ENCODE assay signal across 9 cellular contexts in the genomic region with DNA sequence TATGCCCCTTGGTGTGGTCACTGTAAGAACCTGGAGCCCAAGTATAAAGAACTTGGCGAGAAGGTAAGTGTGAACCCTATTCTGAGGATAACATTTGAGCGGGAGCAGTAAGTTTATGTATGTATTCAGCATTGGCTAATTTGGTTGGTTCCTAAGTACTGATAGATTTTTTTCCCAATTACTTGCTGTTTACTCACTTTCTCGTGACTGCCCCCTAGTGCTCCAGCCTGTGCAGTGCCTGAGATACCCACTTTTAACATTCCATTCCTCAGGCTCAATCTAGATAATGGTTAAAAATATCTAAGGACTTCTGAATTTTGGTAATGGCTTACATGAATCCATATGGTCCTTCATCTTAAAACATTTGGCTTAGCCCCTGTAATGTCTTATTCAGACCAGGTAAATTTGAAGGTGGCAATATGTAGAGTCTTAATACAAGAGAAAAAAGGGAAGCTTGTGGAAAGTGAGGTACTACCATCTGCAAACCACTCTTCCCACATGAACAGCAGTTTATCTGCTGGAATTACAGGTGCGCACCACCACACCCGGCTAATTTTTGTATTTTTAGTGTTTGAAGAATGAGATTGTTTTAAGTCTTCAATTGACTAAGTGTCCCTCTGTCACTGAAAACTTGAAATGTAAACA. TPM values are rescaled to one million over a fixed set of nuclear protein-coding genes. Genes with fewer than 3 reads are reported as not detected.
DNase-seq lines count a peak whose midpoint lies in the region; ATAC-seq, FAIRE-seq and TF ChIP-seq lines count a peak whose summit lies in the region.
"Had no signal": no experiment of that assay in that cellular context is flagged by ENCODE, and none has a peak within 500 bp of the region (broad histone marks: within the 10 kb centered on the region; RNA-seq: fewer than 3 reads in every experiment).

No MANE protein-coding gene starts in this region.

- no peak overlapping the region for H2AFZ ChIP-seq in hepatocyte

- peak; percentile 74 for FAIRE-seq in D721Med (lab: Jason Lieb, UNC)

- no peaks in the 10 kb centered on the region for H3K4me1 ChIP-seq in hepatocyte (ENCODE audit: insufficient read depth)

- peaks cover 6% of the 10 kb centered on the region for H3K79me2 ChIP-seq in hepatocyte

- H3K4me3 ChIP-seq in hepatocyte, result no peak overlapping the region
- H3K4me3 ChIP-seq: skin epidermis had no signal

- H3K4me2 ChIP-seq in hepatocyte, result no peak overlapping the region

- no peaks in the 10 kb centered on the region for H3K9me2 ChIP-seq in hepatocyte (replicated peaks; ENCODE audit: insufficient read depth)

- H3K9me3 ChIP-seq in hepatocyte (ENCODE audit: low read depth), result no peaks in the 10 kb centered on the region

- peak; percentile 56 for TF ChIP-seq RAD21 in Ishikawa (IDR thresholded peaks at IDR 0.05; ENCODE audit: low read depth)

- DNase-seq in D721Med (ENCODE audit: insufficient read length, low spot score) (no peak), SKM-1 (lab: John Stamatoyannopoulos, UW; ENCODE audit: unreplicated experiment) (peak; percentile 68), amniotic epithelial cell (ENCODE audit: low read depth) (peak; percentile 52), hepatocyte (ENCODE audit: low spot score) (peak; percentile 69), NCI-H1092 treated with DMSO at 0.1 percent for 48 hours (lab: John Stamatoyannopoulos, UW) (no peak)
- peak in 2 of 3 donors; percentile 44 to 71 for DNase-seq in stimulated activated CD4-positive, alpha-beta T cell treated with anti-CD3 and anti-CD28 coated beads, Interleukin-12 subunit alpha, Interleukin-12 subunit beta, amount 100 ng/mL, for 48 hours (ENCODE audit: low read depth in 2 of 3, low spot score in 1 of 3)

- no peaks in the 10 kb centered on the region for H3K36me3 ChIP-seq in hepatocyte (replicated peaks; ENCODE audit: insufficient read depth, low read depth)

- 70% methylated on average over 5 of the region's 5 CpGs for WGBS in hepatocyte (ENCODE audit: low lambda C conversion rate, missing lambda C conversion rate)

- H3K27ac ChIP-seq in hepatocyte, result no peak overlapping the region
- H3K27ac ChIP-seq: skin epidermis had no signal

- no peak for TF ChIP-seq EP300 in Ishikawa (IDR thresholded peaks at IDR 0.05; ENCODE audit: borderline replicate concordance)

- H4K20me1 ChIP-seq in hepatocyte (ENCODE audit: insufficient read depth, poor library complexity, severe bottlenecking), result no peaks in the 10 kb centered on the region

- TF ChIP-seq CTCF in D721Med (IDR thresholded peaks at IDR 0.05; ENCODE audit: insufficient read depth, missing control alignments) (peak; percentile 88), hepatocyte (IDR thresholded peaks at IDR 0.05; ENCODE audit: poor library complexity) (peak; percentile 71)

- no peak for ATAC-seq in GM18502 (IDR thresholded peaks at IDR 0.05; ENCODE audit: poor library complexity, unreplicated experiment)

- H3K27me3 ChIP-seq in hepatocyte, result no peaks in the 10 kb centered on the region

TF ChIP-seq in Ishikawa, 13 proteins besides CTCF, POLR2A, EP300 and RAD21:
- no peak for TF ChIP-seq TEAD4 (IDR thresholded peaks at IDR 0.05)
- no peak for TF ChIP-seq MAX (IDR thresholded peaks at IDR 0.05)
- TF ChIP-seq CEBPB (IDR thresholded peaks at IDR 0.05), result no peak
- TF ChIP-seq USF1 (IDR thresholded peaks at IDR 0.05), result no peak
- TF ChIP-seq CREB1 (IDR thresholded peaks at IDR 0.05; ENCODE audit: low read depth), result no peak

RNA-seq across cellular contexts. Expression of gene ELL3, which starts 7.1 kb away (rescaled TPM):
- 5.0 and 7.7 TPM in 2 replicates for total RNA-seq in hepatocyte
- polyA plus RNA-seq in hepatocyte, result 4.5 and 6.4 TPM in 2 replicates

RNA-seq across cellular contexts. Expression of gene SERF2, which starts 22.4 kb away (rescaled TPM):
- 958 and 1,175 TPM in 2 replicates for total RNA-seq in hepatocyte
- polyA plus RNA-seq in hepatocyte, result 2,443 and 2,578 TPM in 2 replicates

RNA-seq across cellular contexts. Expression of gene PDIA3, which starts 23.5 kb away (rescaled TPM):
- 433 and 496 TPM in 2 replicates for total RNA-seq in hepatocyte
- polyA plus RNA-seq in hepatocyte, result 1,326 and 1,358 TPM in 2 replicates

RNA-seq across cellular contexts. Expression of gene SERINC4, which starts 30.3 kb away (rescaled TPM):
- 0.10 and 0.24 TPM in 2 replicates for total RNA-seq in hepatocyte
- not detected in 2 replicates for polyA plus RNA-seq in hepatocyte

RNA-seq across cellular contexts. Expression of gene HYPK, which starts 30.7 kb away (rescaled TPM):
- total RNA-seq in hepatocyte, result 5.8 and 10.4 TPM in 2 replicates
- 12.8 and 19.2 TPM in 2 replicates for polyA plus RNA-seq in hepatocyte

Comparison
In these comparisons a context has a peak if more than half of its experiments do, and no peak if none do; other contexts are left out.
1. DNase-seq: peak in SKM-1 (single experiment), amniotic epithelial cell (single experiment), hepatocyte (single experiment) and stimulated activated CD4-positive, alpha-beta T cell treated with anti-CD3 and anti-CD28 coated beads, Interleukin-12 subunit alpha, Interleukin-12 subunit beta, amount 100 ng/mL, for 48 hours (2 of 3); none in D721Med (single experiment) and NCI-H1092 treated with DMSO at 0.1 percent for 48 hours (single experiment).